ENCODE assay signal across 19 cellular contexts in genomic region chr4:128371004-128371777, GRCh38.
DNase-seq lines count a peak whose midpoint lies in the region; ATAC-seq and TF ChIP-seq lines count a peak whose summit lies in the region.
"Had no signal": no experiment of that assay in that cellular context is flagged by ENCODE, and none has a peak within 500 bp of the region (broad histone marks: within the 10 kb centered on the region; RNA-seq: fewer than 3 reads in every experiment).

No MANE protein-coding gene starts in this region.

- H3K4me1 ChIP-seq in breast epithelium = no peaks in the 10 kb centered on the region
- peaks cover 0 to 3% (median 1%) of the 10 kb centered on the region in 4 donors for H3K4me1 ChIP-seq in upper lobe of left lung

- CTCF ChIA-PET in MCF 10A (lab: Yijun Ruan, JAX) = no interaction called here

- H3K9me3 Mint-ChIP-seq in MCF 10A (ENCODE audit: unreplicated experiment) = peaks cover 7% of the 10 kb centered on the region

- H3K27me3 Mint-ChIP-seq in MCF 10A (ENCODE audit: insufficient read depth, unreplicated experiment) = no peaks in the 10 kb centered on the region
- H3K27me3 Mint-ChIP-seq: activated naive CD8-positive, alpha-beta T cell treated with anti-CD3 and anti-CD28 coated beads for 36 hours; CD4-positive, alpha-beta T cell had no signal

- no TSS peak for BruUV-seq in MCF 10A (replicated peaks; lab: Mats Ljungman, UMichigan)

- H3K4me3 Mint-ChIP-seq in MCF 10A (ENCODE audit: unreplicated experiment) = no peak overlapping the region
- H3K4me3 Mint-ChIP-seq: activated naive CD8-positive, alpha-beta T cell treated with anti-CD3 and anti-CD28 coated beads for 36 hours; CD4-positive, alpha-beta T cell; T-helper 2 cell treated with Interferon-gamma antibody and Interleukin-4, amounts not matched to agents 5 μg/mL and 100 μg/mL, for 36 hours had no signal

- ATAC-seq in upper lobe of left lung (ENCODE audit: low FRiP score in 2 of 2) = peak; percentile 59 to 68
- no peak for ATAC-seq in GM18909 (IDR thresholded peaks at IDR 0.05; ENCODE audit: poor library complexity, unreplicated experiment)
- ATAC-seq in HG02852 (IDR thresholded peaks at IDR 0.05; ENCODE audit: unreplicated experiment) = no peak
- ATAC-seq: mucosa of descending colon had no signal

- H3K9me3 ChIP-seq in breast epithelium (no peaks in the 10 kb centered on the region), upper lobe of left lung (no peaks in the 10 kb centered on the region)
- H3K9me3 ChIP-seq: mucosa of descending colon had no signal

- H3K4me1 Mint-ChIP-seq in MCF 10A (ENCODE audit: insufficient read depth, unreplicated experiment) = peaks cover 5% of the 10 kb centered on the region
- H3K4me1 Mint-ChIP-seq: activated naive CD8-positive, alpha-beta T cell treated with anti-CD3 and anti-CD28 coated beads for 36 hours had no signal

- 71 to 80% methylated on average over 8 of the region's 8 CpGs for WGBS in upper lobe of left lung, 2 donors

- DNase-seq in MCF 10A (ENCODE audit: unreplicated experiment) (no peak), breast epithelium (ENCODE audit: low spot score in 2 of 2) (no peak), fibroblast of gingiva (ENCODE audit: low read depth) (peak; percentile 92), myocyte (ENCODE audit: low read depth) (peak; percentile 81), upper lobe of left lung (peak in 1 of 2 donors; percentile 33), H7 (no peak)
- DNase-seq: activated naive CD8-positive, alpha-beta T cell treated with anti-CD3 and anti-CD28 coated beads for 36 hours; activated T-cell treated with anti-CD3 and anti-CD28 coated beads, Interleukin-2, amount 50 U/mL, for 1 hour; CD4-positive, alpha-beta T cell; mucosa of descending colon; NCI-H1436 treated with DMSO at 0.1 percent for 48 hours; NCI-H524 treated with DMSO at 0.1 percent for 48 hours; stimulated activated CD4-positive, alpha-beta T cell treated with anti-CD3 and anti-CD28 coated beads, Interleukin-2, amount 100 ng/mL, for 48 hours had no signal

- TF ChIP-seq CTCF in MCF 10A (IDR thresholded peaks at IDR 0.05; ENCODE audit: unreplicated experiment) (no peak), breast epithelium (IDR thresholded peaks at IDR 0.05) (no peak), upper lobe of left lung (IDR thresholded peaks at IDR 0.05) (no peak)

- H3K27me3 ChIP-seq in breast epithelium (no peaks in the 10 kb centered on the region), upper lobe of left lung (no peaks in the 10 kb centered on the region), H7 (ENCODE audit: control insufficient read depth, insufficient read depth, low read length) (no peaks in the 10 kb centered on the region)

- peak overlapping the region; percentile 80 for H3K27ac Mint-ChIP-seq in MCF 10A (ENCODE audit: low read depth, unreplicated experiment)
- H3K27ac Mint-ChIP-seq: activated naive CD8-positive, alpha-beta T cell treated with anti-CD3 and anti-CD28 coated beads for 36 hours; CD4-positive, alpha-beta T cell; T-helper 2 cell treated with Interferon-gamma antibody and Interleukin-4, amounts not matched to agents 5 μg/mL and 100 μg/mL, for 36 hours had no signal

- intact Hi-C loops in MCF 10A (cut with micrococcal nuclease) (no loop called here), breast epithelium (cut with DNase I; ENCODE audit: low total_unique reads) (no loop called here)

- POLR2A ChIA-PET in MCF 10A (lab: Yijun Ruan, JAX) = no interaction called here

- H3K36me3 ChIP-seq in breast epithelium (no peaks in the 10 kb centered on the region), upper lobe of left lung (no peaks in the 10 kb centered on the region), H7 (replicated peaks; ENCODE audit: control insufficient read depth, insufficient read depth, low read length) (no peaks in the 10 kb centered on the region)

- TF ChIP-seq POLR2A in breast epithelium (IDR thresholded peaks at IDR 0.05) (no peak), upper lobe of left lung (IDR thresholded peaks at IDR 0.05) (no peak)

- H3K27ac ChIP-seq in breast epithelium (peak overlapping the region in 1 of 2 donors; percentile 35), upper lobe of left lung (peak overlapping the region in 1 of 4 donors; percentile 11)
- H3K27ac ChIP-seq: 22Rv1, KMS-11, RWPE1 had no signal

- H3K36me3 Mint-ChIP-seq in MCF 10A (ENCODE audit: insufficient read depth, unreplicated experiment) = peaks cover 6% of the 10 kb centered on the region

- no peak for TF ChIP-seq EP300 in upper lobe of left lung (IDR thresholded peaks at IDR 0.05)

- H3K4me3 ChIP-seq in breast epithelium (no peak overlapping the region), upper lobe of left lung (no peak overlapping the region), H7 (ENCODE audit: insufficient read depth, low read depth, low read length) (no peak overlapping the region)
- H3K4me3 ChIP-seq: mucosa of descending colon had no signal

Comparison
In these comparisons a context has a peak if more than half of its experiments do, and no peak if none do; other contexts are left out.
1. DNase-seq: peak in fibroblast of gingiva (single experiment) and myocyte (single experiment); none in MCF 10A (single experiment), breast epithelium (0 of 2) and H7 (single experiment).
2. ATAC-seq: peak in upper lobe of left lung (2 of 2); none in GM18909 (single experiment) and HG02852 (single experiment).